In the genomic region with DNA sequence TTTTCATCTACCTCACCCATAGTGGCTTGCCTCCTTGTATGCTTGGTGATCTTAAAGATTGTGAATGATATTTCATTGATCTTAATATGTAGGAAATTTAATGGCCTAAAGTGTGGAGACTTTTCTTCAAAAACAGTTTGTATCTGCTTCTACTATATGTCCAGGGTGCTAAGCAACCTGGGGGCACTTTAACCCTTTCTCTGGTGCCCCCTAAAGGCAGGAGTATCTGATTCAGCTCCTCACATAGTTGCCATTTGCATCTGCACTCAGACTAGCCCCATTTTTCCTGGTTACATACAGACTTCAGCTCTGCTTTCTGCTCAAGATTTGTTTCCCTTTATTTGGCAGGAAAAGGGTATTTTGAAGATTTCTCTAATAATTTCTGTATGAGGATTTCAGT, we compare ENCODE assay signal across 2 cellular contexts.
TF ChIP-seq lines count a peak whose summit lies in the region.

No MANE protein-coding gene starts in this region.

TF ChIP-seq in H1, 55 proteins besides CTCF, POLR2A, EP300 and RAD21:
- TF ChIP-seq YY1 (IDR thresholded peaks at IDR 0.05; ENCODE audit: low read depth, low read length) = peak; percentile 44; the same call in 1 of the 2 replicates
- no peak for TF ChIP-seq CHD7 (IDR thresholded peaks at IDR 0.05; ENCODE audit: insufficient replicate concordance, low read length)
- TF ChIP-seq NRF1 (IDR thresholded peaks at IDR 0.05; ENCODE audit: low read depth, low read length) = no peak
- no peak for TF ChIP-seq SP2 (IDR thresholded peaks at IDR 0.05; ENCODE audit: low read length)
- no peak for TF ChIP-seq MAFK (IDR thresholded peaks at IDR 0.05; ENCODE audit: low read depth, low read length)
- peak; percentile 41; the same call in 1 of the 2 replicates for TF ChIP-seq TEAD4 (IDR thresholded peaks at IDR 0.05; ENCODE audit: low read depth, low read length)

TF ChIP-seq in SK-N-SH, 30 proteins besides CTCF, POLR2A, EP300 and RAD21:
- TF ChIP-seq NRF1 (IDR thresholded peaks at IDR 0.05; ENCODE audit: low read depth, low read length) = no peak
- no peak for TF ChIP-seq JUND (IDR thresholded peaks at IDR 0.05)
- TF ChIP-seq GABPA (IDR thresholded peaks at IDR 0.05; ENCODE audit: low read depth) = no peak
- no peak for TF ChIP-seq FOXM1 (IDR thresholded peaks at IDR 0.05; ENCODE audit: low read depth)
- TF ChIP-seq FOSL2 (IDR thresholded peaks at IDR 0.05; ENCODE audit: borderline replicate concordance, low read depth) = no peak
- no peak for TF ChIP-seq RXRA (IDR thresholded peaks at IDR 0.05; ENCODE audit: borderline replicate concordance, low read depth)
- no peak for TF ChIP-seq MXI1 (IDR thresholded peaks at IDR 0.05; ENCODE audit: low read depth, low read length)
- TF ChIP-seq TAF1 (IDR thresholded peaks at IDR 0.05; ENCODE audit: borderline replicate concordance, low read depth, low read length) = no peak
- no peak for TF ChIP-seq SIN3A (IDR thresholded peaks at IDR 0.05; ENCODE audit: borderline replicate concordance, low read depth, low read length)
- TF ChIP-seq POLR2AphosphoS5 (IDR thresholded peaks at IDR 0.05; ENCODE audit: low read depth, low read length) = no peak
- no peak for TF ChIP-seq SMC3 (IDR thresholded peaks at IDR 0.05; ENCODE audit: low read depth, low read length)
